7 cellular contexts compared by ENCODE assay signal in genomic region chr5:127133071-127133470, GRCh38.
"Had no signal": no experiment of that assay in that cellular context is flagged by ENCODE, and none has a peak within 500 bp of the region (broad histone marks: within the 10 kb centered on the region; RNA-seq: fewer than 3 reads in every experiment).

No MANE protein-coding gene starts in this region.

- H3K4me3 Mint-ChIP-seq: GM23338, H9, IgD-negative memory B cell had no signal

- ATAC-seq: GM23338, HepG2 had no signal

- H3K27ac Mint-ChIP-seq: GM23338, H9 had no signal

- H3K4me3 ChIP-seq: GM23338 had no signal

- H3K27ac ChIP-seq: HL-60 had no signal

- H3K4me1 Mint-ChIP-seq: GM23338, H9, IgD-negative memory B cell had no signal

- DNase-seq: H9, HCEC 1CT, KBM-7 had no signal

- H3K9me3 Mint-ChIP-seq: GM23338, H9 had no signal
